ENCODE assay signal across 2 cellular contexts in the genomic region with DNA sequence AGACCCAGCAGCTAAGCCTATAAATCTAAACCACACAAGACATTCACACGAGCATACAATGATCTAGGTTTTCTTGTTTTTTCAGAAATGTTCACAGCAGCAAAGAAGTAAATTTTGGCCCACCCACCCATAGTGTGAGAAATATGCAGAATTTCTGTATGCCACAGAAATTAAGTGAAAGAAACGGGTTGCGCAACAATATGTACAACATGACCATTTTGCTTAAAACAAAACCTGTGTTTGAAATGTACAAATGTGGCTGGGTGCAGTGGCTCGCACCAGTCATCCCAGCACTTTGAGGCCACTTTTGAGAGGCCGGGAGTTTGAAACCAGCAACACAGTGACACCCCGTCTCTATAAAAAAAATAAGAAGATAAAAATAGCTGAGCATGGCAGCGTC.
A peak's percentile ranks its signal among the peaks of the same experiment; 100 is the strongest.
TF ChIP-seq lines count a peak whose summit lies in the region.

No MANE protein-coding gene starts in this region.

TF ChIP-seq in HepG2, 621 proteins besides CTCF, POLR2A, EP300 and RAD21:
- peak; percentile 85 for TF ChIP-seq CEBPG (CRISPR knock-in tag; IDR thresholded peaks at IDR 0.05)
- TF ChIP-seq EHMT2 (IDR thresholded peaks at IDR 0.05; ENCODE audit: borderline replicate concordance, low read depth, low read length) = no peak
- TF ChIP-seq, protein P1, sequence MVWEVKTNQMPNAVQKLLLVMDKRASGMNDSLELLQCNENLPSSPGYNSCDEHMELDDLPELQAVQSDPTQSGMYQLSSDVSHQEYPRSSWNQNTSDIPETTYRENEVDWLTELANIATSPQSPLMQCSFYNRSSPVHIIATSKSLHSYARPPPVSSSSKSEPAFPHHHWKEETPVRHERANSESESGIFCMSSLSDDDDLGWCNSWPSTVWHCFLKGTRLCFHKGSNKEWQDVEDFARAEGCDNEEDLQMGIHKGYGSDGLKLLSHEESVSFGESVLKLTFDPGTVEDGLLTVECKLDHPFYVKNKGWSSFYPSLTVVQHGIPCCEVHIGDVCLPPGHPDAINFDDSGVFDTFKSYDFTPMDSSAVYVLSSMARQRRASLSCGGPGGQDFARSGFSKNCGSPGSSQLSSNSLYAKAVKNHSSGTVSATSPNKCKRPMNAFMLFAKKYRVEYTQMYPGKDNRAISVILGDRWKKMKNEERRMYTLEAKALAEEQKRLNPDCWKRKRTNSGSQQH (CRISPR knock-in tag; IDR thresholded peaks at IDR 0.05; ENCODE audit: low read depth) = no peak
- TF ChIP-seq ZNF446 (CRISPR knock-in tag; IDR thresholded peaks at IDR 0.05) = no peak
- TF ChIP-seq, protein P2, sequence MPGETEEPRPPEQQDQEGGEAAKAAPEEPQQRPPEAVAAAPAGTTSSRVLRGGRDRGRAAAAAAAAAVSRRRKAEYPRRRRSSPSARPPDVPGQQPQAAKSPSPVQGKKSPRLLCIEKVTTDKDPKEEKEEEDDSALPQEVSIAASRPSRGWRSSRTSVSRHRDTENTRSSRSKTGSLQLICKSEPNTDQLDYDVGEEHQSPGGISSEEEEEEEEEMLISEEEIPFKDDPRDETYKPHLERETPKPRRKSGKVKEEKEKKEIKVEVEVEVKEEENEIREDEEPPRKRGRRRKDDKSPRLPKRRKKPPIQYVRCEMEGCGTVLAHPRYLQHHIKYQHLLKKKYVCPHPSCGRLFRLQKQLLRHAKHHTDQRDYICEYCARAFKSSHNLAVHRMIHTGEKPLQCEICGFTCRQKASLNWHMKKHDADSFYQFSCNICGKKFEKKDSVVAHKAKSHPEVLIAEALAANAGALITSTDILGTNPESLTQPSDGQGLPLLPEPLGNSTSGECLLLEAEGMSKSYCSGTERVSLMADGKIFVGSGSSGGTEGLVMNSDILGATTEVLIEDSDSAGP (CRISPR knock-in tag; IDR thresholded peaks at IDR 0.05; ENCODE audit: borderline replicate concordance) = no peak
- no peak for TF ChIP-seq HNRNPUL1 (IDR thresholded peaks at IDR 0.05; ENCODE audit: low read depth, low read length)
- TF ChIP-seq SOX6 (IDR thresholded peaks at IDR 0.05) = no peak
- TF ChIP-seq SOX6 (CRISPR knock-in tag; IDR thresholded peaks at IDR 0.05) = no peak
- TF ChIP-seq CEBPB (IDR thresholded peaks at IDR 0.05; ENCODE audit: borderline replicate concordance, low read depth, low read length) = peak; percentile 98
- TF ChIP-seq, protein P3, sequence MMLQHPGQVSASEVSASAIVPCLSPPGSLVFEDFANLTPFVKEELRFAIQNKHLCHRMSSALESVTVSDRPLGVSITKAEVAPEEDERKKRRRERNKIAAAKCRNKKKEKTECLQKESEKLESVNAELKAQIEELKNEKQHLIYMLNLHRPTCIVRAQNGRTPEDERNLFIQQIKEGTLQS (CRISPR knock-in tag; IDR thresholded peaks at IDR 0.05) = no peak
- TF ChIP-seq MED1 (CRISPR knock-in tag; IDR thresholded peaks at IDR 0.05) = no peak
- TF ChIP-seq ZNF550 (CRISPR knock-in tag; IDR thresholded peaks at IDR 0.05; ENCODE audit: borderline replicate concordance) = no peak
- TF ChIP-seq GPN1 (CRISPR knock-in tag; IDR thresholded peaks at IDR 0.05; ENCODE audit: borderline replicate concordance) = no peak
- TF ChIP-seq ZNF652 (CRISPR knock-in tag; IDR thresholded peaks at IDR 0.05; ENCODE audit: borderline replicate concordance, low read depth) = no peak
- TF ChIP-seq RFXAP (CRISPR knock-in tag; IDR thresholded peaks at IDR 0.05; ENCODE audit: borderline replicate concordance) = no peak
- no peak for TF ChIP-seq FUBP1 (CRISPR knock-in tag; IDR thresholded peaks at IDR 0.05; ENCODE audit: borderline replicate concordance)
- TF ChIP-seq ZNF24 (IDR thresholded peaks at IDR 0.05) = no peak

TF ChIP-seq in K562, 482 proteins besides CTCF, POLR2A, EP300 and RAD21:
- TF ChIP-seq CEBPB (tag; IDR thresholded peaks at IDR 0.05) (peak; percentile 92), CEBPG (CRISPR knock-in tag; IDR thresholded peaks at IDR 0.05) (no peak), CEBPG (tag; conservative IDR thresholded peaks at IDR 0.05 in 1 of 2, IDR thresholded peaks at IDR 0.05 in 1 of 2) (peak; percentile 63 to 91), ZBTB1 (CRISPR knock-in tag; IDR thresholded peaks at IDR 0.05; ENCODE audit: borderline replicate concordance, low read depth) (no peak), CTBP1 (IDR thresholded peaks at IDR 0.05; ENCODE audit: borderline replicate concordance) (no peak)
